In the genomic region with DNA sequence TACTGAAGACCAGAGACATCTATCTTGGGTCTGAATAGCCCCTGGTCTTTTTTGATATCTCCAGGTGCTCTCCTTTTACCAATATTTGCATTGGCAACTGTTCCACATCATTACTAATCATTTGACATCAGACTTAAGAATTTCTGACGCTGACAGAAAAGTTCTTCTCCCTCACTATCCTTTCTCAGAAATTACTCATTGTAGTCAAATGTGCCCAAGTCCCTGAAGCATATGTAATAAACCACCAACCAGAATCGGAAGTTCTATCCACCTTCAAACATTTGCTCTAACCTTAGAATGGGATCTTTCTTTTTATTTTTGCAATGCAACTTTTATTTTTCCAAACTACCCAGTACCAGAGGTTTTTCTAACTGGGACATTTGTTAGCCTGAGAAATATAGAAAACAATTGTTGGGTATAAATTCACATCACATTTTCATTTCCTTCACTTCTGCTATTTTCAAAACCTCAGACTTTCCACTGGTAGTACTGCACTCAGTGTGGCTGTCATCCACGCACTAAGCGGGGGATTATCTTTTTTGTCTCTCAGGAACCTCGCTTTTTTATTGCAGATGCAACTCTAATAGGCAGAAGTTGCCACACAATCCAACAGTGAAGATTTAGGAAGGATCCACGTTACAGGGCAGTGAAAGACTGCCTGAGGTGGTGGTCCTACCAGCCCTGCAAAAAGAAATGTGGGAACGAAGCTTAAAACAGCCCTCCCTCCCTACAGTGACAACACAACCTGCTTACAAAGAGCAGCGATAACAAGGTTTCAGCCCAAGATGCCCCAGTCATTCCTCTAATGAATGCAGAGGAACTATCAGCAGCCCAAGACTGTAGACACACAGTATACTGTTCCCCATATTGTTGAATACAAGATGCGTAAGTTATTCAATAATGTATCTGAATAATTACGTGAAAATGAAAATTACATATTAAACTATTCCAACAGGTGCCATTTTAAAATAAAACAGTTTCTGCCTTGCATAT, we compare ENCODE assay signal across 11 cellular contexts.
DNase-seq lines count a peak whose midpoint lies in the region; ATAC-seq and TF ChIP-seq lines count a peak whose summit lies in the region.
"Had no signal": no experiment of that assay in that cellular context is flagged by ENCODE, and none has a peak within 500 bp of the region (broad histone marks: within the 10 kb centered on the region; RNA-seq: fewer than 3 reads in every experiment).

No MANE protein-coding gene starts in this region.

- H3K79me2 ChIP-seq in trophoblast cell (ENCODE audit: control insufficient read depth, insufficient read depth, low read length, poor library complexity) = no peaks in the 10 kb centered on the region

- no peak overlapping the region for H3K4me3 Mint-ChIP-seq in activated CD8-positive, alpha-beta memory T cell treated with anti-CD3 and anti-CD28 coated beads, Interleukin-2, amount 10 ng/mL, durations not matched to agents 7 days and 5 days
- H3K4me3 Mint-ChIP-seq in endodermal cell = no peak overlapping the region

- H3K4me3 ChIP-seq in trophoblast cell (ENCODE audit: low read depth, low read length) (no peak overlapping the region), endodermal cell (ENCODE audit: low read length) (no peak overlapping the region)

- H2AK5ac ChIP-seq in trophoblast cell (ENCODE audit: low read length) = no peak overlapping the region

- no peaks in the 10 kb centered on the region for H3K36me3 Mint-ChIP-seq in activated CD8-positive, alpha-beta memory T cell treated with anti-CD3 and anti-CD28 coated beads, Interleukin-2, amount 10 ng/mL, durations not matched to agents 7 days and 5 days
- H3K36me3 Mint-ChIP-seq in endodermal cell (ENCODE audit: low read depth) = no peaks in the 10 kb centered on the region

- H3K36me3 ChIP-seq in trophoblast cell (ENCODE audit: control insufficient read depth in 1 of 2, insufficient read depth in 2 of 2, low read length in 2 of 2) = no peaks in the 10 kb centered on the region
- no peaks in the 10 kb centered on the region for H3K36me3 ChIP-seq in endodermal cell (ENCODE audit: control insufficient read depth, insufficient read depth, low read length)

- WGBS in trophoblast cell (ENCODE audit: extremely low coverage, insufficient coverage, insufficient read length) = no CpG with 5 or more reads among the region's 10 CpGs
- WGBS in endodermal cell (ENCODE audit: insufficient coverage in 1 of 2, insufficient read length in 1 of 2), 2 experiments = 87 to 90% methylated on average over 5 to 10 of the region's 10 CpGs

- ATAC-seq in GM18909 (IDR thresholded peaks at IDR 0.05; ENCODE audit: poor library complexity, unreplicated experiment) (peak; percentile 79), GM21825 (IDR thresholded peaks at IDR 0.05; ENCODE audit: unreplicated experiment) (peak; percentile 67), HG03432 (IDR thresholded peaks at IDR 0.05; ENCODE audit: unreplicated experiment) (peak; percentile 83)
- ATAC-seq in activated CD8-positive, alpha-beta memory T cell treated with anti-CD3 and anti-CD28 coated beads, Interleukin-2, amount 10 ng/mL, durations not matched to agents 7 days and 5 days = no peak

- no peak overlapping the region for H3K18ac ChIP-seq in trophoblast cell (ENCODE audit: low read length)

- CTCF ChIA-PET in activated CD8-positive, alpha-beta memory T cell treated with anti-CD3 and anti-CD28 coated beads, Interleukin-2, amount 10 ng/mL, durations not matched to agents 7 days and 5 days (lab: Charles Lee) = no interaction called here

- no peaks in the 10 kb centered on the region for H3K4me1 Mint-ChIP-seq in activated CD8-positive, alpha-beta memory T cell treated with anti-CD3 and anti-CD28 coated beads, Interleukin-2, amount 10 ng/mL, durations not matched to agents 7 days and 5 days
- H3K4me1 Mint-ChIP-seq in endodermal cell = peaks cover 7% of the 10 kb centered on the region

- no peak overlapping the region for H3K14ac ChIP-seq in trophoblast cell (ENCODE audit: low read length)

- H3K27ac Mint-ChIP-seq in activated CD8-positive, alpha-beta memory T cell treated with anti-CD3 and anti-CD28 coated beads, Interleukin-2, amount 10 ng/mL, durations not matched to agents 7 days and 5 days = no peak overlapping the region
- H3K27ac Mint-ChIP-seq in endodermal cell = no peak overlapping the region

- H3K23ac ChIP-seq in trophoblast cell (ENCODE audit: low read length) = peak overlapping the region; percentile 52

- H3K27ac ChIP-seq in trophoblast cell (ENCODE audit: low read depth, low read length) (no peak overlapping the region), endodermal cell (ENCODE audit: low read depth, low read length) (no peak overlapping the region)

- DNase-seq in trophoblast cell = no peak
- DNase-seq in stimulated activated CD4-positive, alpha-beta T cell treated with anti-CD3 and anti-CD28 coated beads, Interleukin-2, amount 100 ng/mL, for 24 hours = no peak
- DNase-seq in activated CD4-positive, CD25-positive, alpha-beta regulatory T cell treated with anti-CD3 and anti-CD28 coated beads, Interleukin-2, amount 50 U/mL, for 72 hours = no peak
- DNase-seq in activated CD8-positive, alpha-beta memory T cell treated with anti-CD3 and anti-CD28 coated beads, Interleukin-2, amount 10 ng/mL, durations not matched to agents 7 days and 5 days = no peak
- DNase-seq in endodermal cell = no peak
- DNase-seq: activated gamma-delta T cell, occipital lobe, T1000 had no signal

- H2BK5ac ChIP-seq in trophoblast cell (ENCODE audit: low read depth, low read length, poor library complexity) = no peak overlapping the region

- H3K27me3 ChIP-seq in trophoblast cell (ENCODE audit: insufficient read depth, low read length) (no peaks in the 10 kb centered on the region), endodermal cell (ENCODE audit: control insufficient read depth, insufficient read depth, low read length, poor library complexity, severe bottlenecking) (no peaks in the 10 kb centered on the region)

- no peak overlapping the region for H3K4ac ChIP-seq in trophoblast cell (ENCODE audit: low read depth, low read length)

- H4K91ac ChIP-seq in trophoblast cell (ENCODE audit: low read depth, low read length) = no peak overlapping the region

- peaks cover 10% of the 10 kb centered on the region for H3K27me3 Mint-ChIP-seq in activated CD8-positive, alpha-beta memory T cell treated with anti-CD3 and anti-CD28 coated beads, Interleukin-2, amount 10 ng/mL, durations not matched to agents 7 days and 5 days
- no peaks in the 10 kb centered on the region for H3K27me3 Mint-ChIP-seq in endodermal cell (ENCODE audit: insufficient read depth)

- H3K4me2 ChIP-seq in trophoblast cell (ENCODE audit: low read length) = no peak overlapping the region

- no peak overlapping the region for H2AFZ ChIP-seq in trophoblast cell (ENCODE audit: insufficient read depth, low read length, poor library complexity)

- TF ChIP-seq CTCF in endodermal cell (conservative IDR thresholded peaks at IDR 0.05) = no peak

- H3K4me1 ChIP-seq in trophoblast cell (ENCODE audit: control insufficient read depth in 1 of 2, insufficient read depth in 2 of 2, low read length in 2 of 2) = no peaks in the 10 kb centered on the region
- no peaks in the 10 kb centered on the region for H3K4me1 ChIP-seq in endodermal cell (ENCODE audit: control insufficient read depth, insufficient read depth, low read length)

- H3K9me3 ChIP-seq in trophoblast cell (ENCODE audit: insufficient read depth, low read depth, low read length) = no peaks in the 10 kb centered on the region
- no peaks in the 10 kb centered on the region for H3K9me3 ChIP-seq in endodermal cell (ENCODE audit: control insufficient read depth, low read length)

- H2BK120ac ChIP-seq in trophoblast cell (ENCODE audit: insufficient read depth, low read length, poor library complexity) = no peak overlapping the region

- H3K9me3 Mint-ChIP-seq in activated CD8-positive, alpha-beta memory T cell treated with anti-CD3 and anti-CD28 coated beads, Interleukin-2, amount 10 ng/mL, durations not matched to agents 7 days and 5 days (ENCODE audit: low read depth) = no peaks in the 10 kb centered on the region
- H3K9me3 Mint-ChIP-seq in endodermal cell = no peaks in the 10 kb centered on the region

- no peak overlapping the region for H2BK12ac ChIP-seq in trophoblast cell (ENCODE audit: low read length)

- no peak overlapping the region for H4K12ac ChIP-seq in trophoblast cell (ENCODE audit: low read depth, low read length)

- H3K9ac ChIP-seq in trophoblast cell (ENCODE audit: low read length) (no peak overlapping the region), endodermal cell (ENCODE audit: extremely low read depth, low read length, poor library complexity, severe bottlenecking) (no peak overlapping the region)

- H3K79me1 ChIP-seq in trophoblast cell (ENCODE audit: low read length) = no peaks in the 10 kb centered on the region

- H4K8ac ChIP-seq in trophoblast cell (ENCODE audit: low read depth, low read length) = no peak overlapping the region
